In genomic region chr6:56637640-56638039, GRCh38 we compare ENCODE assay signal across 9 cellular contexts. TPM values are rescaled to one million over a fixed set of nuclear protein-coding genes. Genes with fewer than 3 reads are reported as not detected.
A peak's percentile ranks its signal among the peaks of the same experiment; 100 is the strongest.
DNase-seq lines count a peak whose midpoint lies in the region; ATAC-seq, FAIRE-seq and TF ChIP-seq lines count a peak whose summit lies in the region.
"Had no signal": no experiment of that assay in that cellular context is flagged by ENCODE, and none has a peak within 500 bp of the region (broad histone marks: within the 10 kb centered on the region; RNA-seq: fewer than 3 reads in every experiment).

No MANE protein-coding gene starts in this region.

- H3K27me3 ChIP-seq in GM12878 (replicated peaks in 1 of 2; ENCODE audit: control insufficient read depth in 2 of 2, insufficient read depth in 2 of 2, low read length in 1 of 2), result no peaks in the 10 kb centered on the region
- H3K27me3 ChIP-seq: BLaER1 had no signal

- POLR2A ChIA-PET in GM12878 (lab: Charles Lee), result no interaction called here

- H3K79me2 ChIP-seq in GM12878 (ENCODE audit: control insufficient read depth, insufficient read depth, low read length), result no peaks in the 10 kb centered on the region

- no peak for TF ChIP-seq EP300 in GM12878 (IDR thresholded peaks at IDR 0.05; ENCODE audit: borderline replicate concordance in 1 of 2, control insufficient read depth in 1 of 2, low read depth in 2 of 2, low read length in 2 of 2)

- RAD21 ChIA-PET in GM12878 (lab: Charles Lee; ENCODE audit: unreplicated experiment), result interaction anchor here (0.6 to 1.9 kb wide), 9 partner anchors 11 to 279 kb away, joined by 3 to 15 read pairs (median 4); no protein-coding TSS in a partner anchor

- intact Hi-C loops in GM12878 (cut with micrococcal nuclease; ENCODE audit: unreplicated experiment), result loop anchor here (1.0 to 5.0 kb wide), 3 partner anchors 62 to 680 kb away; partner anchors contain the start of gene PRIM2

- H3K36me3 Mint-ChIP-seq in type B pancreatic cell, result peaks cover 14% of the 10 kb centered on the region

- H3K4me2 ChIP-seq in GM12878 (ENCODE audit: control insufficient read depth, insufficient read depth), result no peak overlapping the region
- H3K4me2 ChIP-seq: BLaER1 had no signal

- no TSS peak for BruUV-seq in GM12878 (replicated peaks; lab: Mats Ljungman, UMichigan)

- WGBS in GM12878 (ENCODE audit: insufficient coverage, insufficient replicate concordance, low lambda C conversion rate, missing lambda C conversion rate), result 0% methylated on average over 2 of the region's 2 CpGs

- no peak for TF ChIP-seq POLR2A in GM12878 (IDR thresholded peaks at IDR 0.05; ENCODE audit: low read depth, low read length)

- SMC1A ChIA-PET in GM12878 (lab: Charles Lee; ENCODE audit: uncharacterized antibody, unreplicated experiment), result interaction anchor here (0.6 to 5.0 kb wide), 24 partner anchors 10 to 247 kb away, joined by 3 to 52 read pairs (median 4); no protein-coding TSS in a partner anchor

- in situ Hi-C loops in GM12878 (cut with MboI), result no loop called here

- H3K27me3 Mint-ChIP-seq in type B pancreatic cell, result no peaks in the 10 kb centered on the region

- no peak overlapping the region for H3K27ac Mint-ChIP-seq in type B pancreatic cell

- no peak overlapping the region for H3K4me3 Mint-ChIP-seq in type B pancreatic cell

- peak; percentile 11 to 80 (median 55) for DNase-seq in NCI-H1417 (lab: John Stamatoyannopoulos, UW)
- DNase-seq in NCI-H1417 treated with DMSO at 0.1 percent for 48 hours (lab: John Stamatoyannopoulos, UW), result no peak
- DNase-seq in NCI-H2227 (lab: John Stamatoyannopoulos, UW; ENCODE audit: unreplicated experiment), result peak; percentile 50
- DNase-seq in GM12878 (ENCODE audit: low read depth, low spot score), result peak; percentile 7
- DNase-seq in type B pancreatic cell (ENCODE audit: extremely low spot score, unreplicated experiment), result no peak
- no peak for DNase-seq in stimulated activated CD4-positive, alpha-beta T cell treated with anti-CD3 and anti-CD28 coated beads, Interleukin-12 subunit alpha, Interleukin-12 subunit beta, amount 100 ng/mL, for 4 hours

- H2AFZ ChIP-seq in GM12878 (ENCODE audit: control insufficient read depth, low read depth, low read length), result no peak overlapping the region

- no peak overlapping the region for H3K27ac ChIP-seq in GM12878 (ENCODE audit: control insufficient read depth, insufficient read depth)
- H3K27ac ChIP-seq: BLaER1 had no signal

- CTCF ChIA-PET in GM12878 (lab: Yijun Ruan, JAX), result interaction anchor here (0.6 to 7.1 kb wide), 37 partner anchors 9 to 325 kb away, joined by 3 to 88 read pairs (median 5); no protein-coding TSS in a partner anchor

- peak; percentile 52; the same call in 2 of the 3 replicates for ATAC-seq in GM12878
- ATAC-seq in GM18861 (IDR thresholded peaks at IDR 0.05; ENCODE audit: unreplicated experiment), result no peak

- no peaks in the 10 kb centered on the region for H4K20me1 ChIP-seq in GM12878 (ENCODE audit: control insufficient read depth, insufficient read depth)
- H4K20me1 ChIP-seq: BLaER1 had no signal

- peaks cover 2 to 25% of the 10 kb centered on the region in 2 experiments for H3K36me3 ChIP-seq in GM12878 (ENCODE audit: control insufficient read depth in 2 of 2, insufficient read depth in 2 of 2, low read length in 1 of 2)

- peak; percentile 31 for FAIRE-seq in GM12878 (lab: Jason Lieb, UNC)
- FAIRE-seq in islet of Langerhans (lab: Jason Lieb, UNC), result peak; percentile 99

- H3K9me3 Mint-ChIP-seq in type B pancreatic cell, result no peaks in the 10 kb centered on the region

- peak; percentile 74 for TF ChIP-seq RAD21 in GM12878 (IDR thresholded peaks at IDR 0.05; ENCODE audit: insufficient read depth, low read depth, low read length)

- H3K4me1 Mint-ChIP-seq in type B pancreatic cell (ENCODE audit: unreplicated experiment), result no peaks in the 10 kb centered on the region

- TF ChIP-seq CTCF in GM12878 (IDR thresholded peaks at IDR 0.05 in 2 of 3, conservative IDR thresholded peaks at IDR 0.05 in 1 of 3; ENCODE audit: control insufficient read depth in 2 of 3, extremely low read depth in 1 of 3, insufficient read depth in 1 of 3, low read depth in 3 of 3, low read length in 3 of 3) (peak; percentile 51 to 59 (median 55); a peak in 5 of 6 replicates), type B pancreatic cell (conservative IDR thresholded peaks at IDR 0.05) (peak; percentile 84)

- H3K9ac ChIP-seq in GM12878 (ENCODE audit: control insufficient read depth, insufficient read depth, low read length), result no peak overlapping the region
- H3K9ac ChIP-seq: BLaER1 had no signal

- no peaks in the 10 kb centered on the region for H3K4me1 ChIP-seq in GM12878 (ENCODE audit: control insufficient read depth, insufficient read depth, low read length)
- H3K4me1 ChIP-seq: BLaER1 had no signal

- H3K9me3 ChIP-seq in GM12878 (replicated peaks; ENCODE audit: control insufficient read depth, insufficient read depth, low read length), result no peaks in the 10 kb centered on the region
- H3K9me3 ChIP-seq: BLaER1 had no signal

- H3K4me3 ChIP-seq in GM12878, result no peak overlapping the region
- H3K4me3 ChIP-seq: BLaER1 had no signal

TF ChIP-seq in GM12878, 131 proteins besides CTCF, POLR2A, EP300 and RAD21 (continues in another document):
- TF ChIP-seq NKRF (conservative IDR thresholded peaks at IDR 0.05) (no peak), DPF2 (IDR thresholded peaks at IDR 0.05) (no peak), SMAD5 (IDR thresholded peaks at IDR 0.05; ENCODE audit: low read depth) (no peak), BMI1 (IDR thresholded peaks at IDR 0.05; ENCODE audit: borderline replicate concordance) (no peak), HSF1 (IDR thresholded peaks at IDR 0.05; ENCODE audit: low read depth, low read length) (no peak), POU2F2 (IDR thresholded peaks at IDR 0.05; ENCODE audit: borderline replicate concordance, low read depth, low read length) (no peak), FOXM1 (IDR thresholded peaks at IDR 0.05; ENCODE audit: low read depth, low read length) (peak; percentile 29; the same call in 1 of the 2 replicates), MEF2A (IDR thresholded peaks at IDR 0.05; ENCODE audit: insufficient read depth, low read depth, low read length) (0 out of 2 replicates have a peak, but pooled peaks have one; percentile 13), NRF1 (conservative IDR thresholded peaks at IDR 0.05; ENCODE audit: low read depth, low read length) (no peak), NR2C2 (IDR thresholded peaks at IDR 0.05; ENCODE audit: borderline replicate concordance, control insufficient read depth, insufficient read length, low read depth) (no peak), SMC3 (IDR thresholded peaks at IDR 0.05; ENCODE audit: borderline replicate concordance, low read length) (peak; percentile 76)

RNA-seq across cellular contexts. Expression of gene DST, which starts 5.0 kb away (rescaled TPM):
- 958 and 966 TPM in 2 replicates for total RNA-seq in GM12878 (2013; cell fraction: nucleolus; rRNA removed)
- total RNA-seq in GM12878 (2014; rRNA removed) (139 and 159 TPM in 2 replicates), GM12878 (2014; rRNA removed; fragmentation: Illumina TruSeq; extraction: Trizol) (156 and 165 TPM in 2 replicates), GM12878 (2021) (139 and 142 TPM in 2 replicates), type B pancreatic cell (ENCODE audit: low replicate concordance) (116 and 139 TPM in 2 replicates)
- 64.6 TPM for polyA plus RNA-seq in GM12878 (2011; ENCODE audit: low read depth)
- polyA plus RNA-seq in GM12878 (2011; rRNA removed) (68.7 and 73.0 TPM in 2 replicates), GM12878 (2014; fragmentation: Illumina TruSeq; extraction: Trizol) (106 and 110 TPM in 2 replicates), GM12878 (2014; fragmentation: Nextera tagmentation; extraction: Ambion mirVana) (10 to 100 TPM; 32.1 to 35.6 TPM), GM12878 (2014; rRNA removed) (81.3 and 89.0 TPM in 2 replicates), GM12878 (2016; fragmentation: Nextera tagmentation; extraction: Ambion mirVana) (10 to 100 TPM; 47.1 to 64.2 TPM)
- 40.1 and 50.2 TPM in 2 replicates for polyA plus RNA-seq in GM12878 (2011; cell fraction: cytosol; rRNA removed)
- polyA plus RNA-seq in GM12878 (2011; cell fraction: nucleus; rRNA removed), result 186 and 281 TPM in 2 replicates
- 85.3 and 96.4 TPM in 2 replicates for polyA plus RNA-seq in GM12878 (2012)
- polyA minus RNA-seq in GM12878 (2011; rRNA and poly(A)+ RNA removed), result 245 and 297 TPM in 2 replicates
- 58.9 and 59.6 TPM in 2 replicates for polyA minus RNA-seq in GM12878 (2011; cell fraction: cytosol; rRNA and poly(A)+ RNA removed)
- 534 and 723 TPM in 2 replicates for polyA minus RNA-seq in GM12878 (2011; cell fraction: nucleus; rRNA and poly(A)+ RNA removed)

Comparison
In these comparisons a context has a peak if more than half of its experiments do, and no peak if none do; other contexts are left out.
1. DNase-seq: peak in NCI-H1417 (3 of 3), NCI-H2227 (single experiment) and GM12878 (single experiment); none in NCI-H1417 treated with DMSO at 0.1 percent for 48 hours (single experiment), type B pancreatic cell (single experiment) and stimulated activated CD4-positive, alpha-beta T cell treated with anti-CD3 and anti-CD28 coated beads, Interleukin-12 subunit alpha, Interleukin-12 subunit beta, amount 100 ng/mL, for 4 hours (single experiment).